In the genomic region with DNA sequence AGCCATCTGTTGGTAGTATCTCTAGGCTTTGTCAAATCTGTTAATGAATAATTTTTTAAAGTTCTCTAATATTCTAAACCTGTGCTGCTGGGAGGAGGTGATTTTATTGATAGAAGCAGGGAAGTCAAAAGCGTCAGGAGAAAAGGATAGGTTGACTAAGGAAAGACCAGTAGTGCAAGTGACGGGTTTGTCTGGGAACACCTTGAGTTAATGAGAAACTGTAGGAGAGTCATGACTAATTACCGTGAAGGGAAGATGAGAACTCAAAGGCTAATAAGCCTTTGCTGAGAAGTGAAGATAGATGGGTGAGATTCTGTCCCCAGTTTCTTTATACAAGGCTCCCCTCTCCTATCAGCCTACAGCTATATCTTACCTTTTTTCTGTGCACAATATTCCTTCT, we compare ENCODE assay signal across 19 cellular contexts. TPM values are rescaled to one million over a fixed set of nuclear protein-coding genes. Genes with fewer than 3 reads are reported as not detected.
"Had no signal": no experiment of that assay in that cellular context is flagged by ENCODE, and none has a peak within 500 bp of the region (broad histone marks: within the 10 kb centered on the region; RNA-seq: fewer than 3 reads in every experiment).

No MANE protein-coding gene starts in this region.

- H3K27ac ChIP-seq: colonic mucosa, foreskin keratinocyte, neural progenitor cell, ovary, prostate gland, skin epidermis had no signal

- ATAC-seq: foreskin keratinocyte, left lobe of liver, mucosa of descending colon, natural killer cell had no signal

- H3K9ac ChIP-seq: neural progenitor cell had no signal

- H3K27me3 ChIP-seq: colonic mucosa, ovary, right atrium auricular region, sigmoid colon had no signal

- H3K4me3 ChIP-seq: colonic mucosa, mucosa of descending colon, neural progenitor cell, ovary, prostate gland, right atrium auricular region, sigmoid colon, skin epidermis had no signal

- H3K4me1 ChIP-seq: colonic mucosa, foreskin keratinocyte, neural progenitor cell, prostate gland had no signal

- H3K4me2 ChIP-seq: neural progenitor cell had no signal

- H3K36me3 ChIP-seq: colonic mucosa, neural progenitor cell, ovary, prostate gland, right atrium auricular region, sigmoid colon had no signal

- H3K9me3 ChIP-seq: colonic mucosa, mucosa of descending colon, ovary, prostate gland, right atrium auricular region, sigmoid colon had no signal

- H2AFZ ChIP-seq: neural progenitor cell had no signal

- DNase-seq: cerebellar nuclear complex; colonic mucosa; dermis blood vessel endothelial cell; foreskin keratinocyte; head of caudate nucleus; hippocampal formation; mammary epithelial cell; mucosa of descending colon; natural killer cell; nucleus accumbens; ovary; sigmoid colon; stimulated activated CD4-positive, alpha-beta T cell treated with anti-CD3 and anti-CD28 coated beads, Interleukin-12 subunit alpha, Interleukin-12 subunit beta, amount 100 ng/mL, for 4 hours; stimulated activated naive CD4-positive, alpha-beta T cell treated with Interleukin-2 at 50 U/mL for 16 hours had no signal

RNA-seq across cellular contexts. Expression of a gene that starts 5.0 kb away (rescaled TPM):
- total RNA-seq: foreskin keratinocyte had no signal
- polyA plus RNA-seq: foreskin keratinocyte, mammary epithelial cell had no signal
